ENCODE assay signal across 35 cellular contexts in genomic region chr6:40831381-40831780, GRCh38.
"Had no signal": no experiment of that assay in that cellular context is flagged by ENCODE, and none has a peak within 500 bp of the region (broad histone marks: within the 10 kb centered on the region; RNA-seq: fewer than 3 reads in every experiment).

No MANE protein-coding gene starts in this region.

- H3K4me3 ChIP-seq: MG63 had no signal

- DNase-seq: Karpas-422, Kasumi-1, MG63, MM.1S, MV-4-11, NCI-H1048, NCI-H1092, NCI-H1092 treated with DMSO at 0.1 percent for 48 hours, NCI-H1105, NCI-H1105 treated with DMSO at 0.1 percent for 48 hours, NCI-H1417, NCI-H1417 treated with DMSO at 0.1 percent for 48 hours, NCI-H1436, NCI-H1436 treated with DMSO at 0.1 percent for 48 hours, NCI-H146, NCI-H1694, NCI-H1694 treated with DMSO at 0.1 percent for 48 hours, NCI-H187, NCI-H187 treated with DMSO at 0.1 percent for 48 hours, NCI-H1930, NCI-H2029, NCI-H2029 treated with DMSO at 0.1 percent for 48 hours, NCI-H2081, NCI-H2081 treated with DMSO at 0.1 percent for 48 hours, NCI-H2107, NCI-H2171, NCI-H2171 treated with DMSO at 0.1 percent for 48 hours, NCI-H2227 treated with DMSO at 0.1 percent for 48 hours, NCI-H226, NCI-H345, NCI-H446, NCI-H446 treated with DMSO at 0.1 percent for 48 hours, NCI-H510A, NCI-H510A treated with DMSO at 0.1 percent for 48 hours, NCI-H524 had no signal

- H3K36me3 ChIP-seq: MG63 had no signal

- H3K9me3 ChIP-seq: MG63 had no signal

- H3K27me3 ChIP-seq: MG63 had no signal
